In genomic region chr4:92455956-92456355, GRCh38 we compare ENCODE assay signal across 21 cellular contexts.
DNase-seq lines count a peak whose midpoint lies in the region; ATAC-seq and TF ChIP-seq lines count a peak whose summit lies in the region.
"Had no signal": no experiment of that assay in that cellular context is flagged by ENCODE, and none has a peak within 500 bp of the region (broad histone marks: within the 10 kb centered on the region; RNA-seq: fewer than 3 reads in every experiment).

No MANE protein-coding gene starts in this region.

- H2AFZ ChIP-seq in PC-3 (ENCODE audit: low read length), result no peak overlapping the region
- H2AFZ ChIP-seq: GM23248 had no signal

- H3K9me2 ChIP-seq in PC-3 (replicated peaks; ENCODE audit: low read length), result no peaks in the 10 kb centered on the region

- H3K79me2 ChIP-seq in PC-3 (ENCODE audit: low read length), result no peaks in the 10 kb centered on the region

- H3K27ac Mint-ChIP-seq in CD8-positive, alpha-beta memory T cell, result no peak overlapping the region
- H3K27ac Mint-ChIP-seq: CD14-positive monocyte; CD4-positive, alpha-beta memory T cell had no signal

- intact Hi-C loops in A673 (cut with micrococcal nuclease; ENCODE audit: unreplicated experiment), result no loop called here
- intact Hi-C loops in PC-3 (cut with micrococcal nuclease), result no loop called here

- no peak for TF ChIP-seq CTCF in A673 (conservative IDR thresholded peaks at IDR 0.05; ENCODE audit: low read depth, low read length)
- no peak for TF ChIP-seq CTCF in PC-3 (conservative IDR thresholded peaks at IDR 0.05; ENCODE audit: low read depth, low read length)

- CTCF ChIA-PET in A673 (lab: Charles Lee), result no interaction called here
- CTCF ChIA-PET in PC-3 (lab: Charles Lee), result no interaction called here
- CTCF ChIA-PET in CD8-positive, alpha-beta memory T cell (lab: Charles Lee), result no interaction called here

- peaks cover 3 to 10% (median 5%) of the 10 kb centered on the region in 5 donors for H3K9me3 Mint-ChIP-seq in CD8-positive, alpha-beta memory T cell

- H3K4me3 Mint-ChIP-seq in CD8-positive, alpha-beta memory T cell, result no peak overlapping the region
- H3K4me3 Mint-ChIP-seq: CD14-positive monocyte; CD4-positive, alpha-beta memory T cell had no signal

- no peaks in the 10 kb centered on the region for H3K9me3 ChIP-seq in A673 (ENCODE audit: low read depth, low read length, poor library complexity, severe bottlenecking)
- H3K9me3 ChIP-seq in PC-3 (ENCODE audit: low read length), result no peaks in the 10 kb centered on the region
- H3K9me3 ChIP-seq in CD8-positive, alpha-beta memory T cell (ENCODE audit: low read length), result no peaks in the 10 kb centered on the region
- H3K9me3 ChIP-seq: BE2C; BLaER1 treated with 17β-estradiol and CSF1 and Interleukin-3, amounts not matched to agents 10 nM and 100 nM; Caco-2 had no signal

- H3K4me2 ChIP-seq in PC-3 (ENCODE audit: low read length), result no peak overlapping the region

- H3K27me3 ChIP-seq in A673 (replicated peaks; ENCODE audit: insufficient read depth, low read depth, low read length, poor library complexity), result no peaks in the 10 kb centered on the region
- no peaks in the 10 kb centered on the region for H3K27me3 ChIP-seq in PC-3 (ENCODE audit: low read length)
- H3K27me3 ChIP-seq in CD8-positive, alpha-beta memory T cell (ENCODE audit: insufficient read depth, low read length, poor library complexity, severe bottlenecking), result no peaks in the 10 kb centered on the region
- H3K27me3 ChIP-seq: BE2C; BLaER1 treated with 17β-estradiol and CSF1 and Interleukin-3, amounts not matched to agents 10 nM and 100 nM had no signal

- H3K4me1 ChIP-seq in A673 (ENCODE audit: insufficient read depth, low read length, poor library complexity, severe bottlenecking) (no peaks in the 10 kb centered on the region), PC-3 (ENCODE audit: insufficient read depth, low read length) (no peaks in the 10 kb centered on the region)
- no peaks in the 10 kb centered on the region for H3K4me1 ChIP-seq in CD8-positive, alpha-beta memory T cell (ENCODE audit: insufficient read depth, low read length)
- H3K4me1 ChIP-seq: BE2C, Caco-2 had no signal

- BruUV-seq in A673 (replicated peaks; lab: Mats Ljungman, UMichigan) (no TSS peak), PC-3 (replicated peaks; lab: Mats Ljungman, UMichigan) (no TSS peak)

- H3K4me3 ChIP-seq in A673 (ENCODE audit: low read depth, low read length, poor library complexity, severe bottlenecking) (no peak overlapping the region), PC-3 (ENCODE audit: low read length) (no peak overlapping the region)
- no peak overlapping the region for H3K4me3 ChIP-seq in CD8-positive, alpha-beta memory T cell (ENCODE audit: low read length)
- H3K4me3 ChIP-seq: BLaER1 treated with 17β-estradiol and CSF1 and Interleukin-3, amounts not matched to agents 10 nM and 100 nM; GM23248 had no signal

- no peak overlapping the region for H3K9ac ChIP-seq in PC-3 (ENCODE audit: low read length)
- H3K9ac ChIP-seq: BLaER1 treated with 17β-estradiol and CSF1 and Interleukin-3, amounts not matched to agents 10 nM and 100 nM; GM23248 had no signal

- H3F3A ChIP-seq in PC-3 (ENCODE audit: low read length, unreplicated experiment), result no peaks in the 10 kb centered on the region

- H3K36me3 Mint-ChIP-seq in CD8-positive, alpha-beta memory T cell, result no peaks in the 10 kb centered on the region
- H3K36me3 Mint-ChIP-seq: CD14-positive monocyte; CD4-positive, alpha-beta memory T cell had no signal

- POLR2A ChIA-PET in A673 (lab: Charles Lee; ENCODE audit: low non-redundant PET), result no interaction called here
- POLR2A ChIA-PET in PC-3 (lab: Charles Lee; ENCODE audit: unreplicated experiment), result no interaction called here
- POLR2A ChIA-PET in CD8-positive, alpha-beta memory T cell (lab: Charles Lee), result no interaction called here

- no peaks in the 10 kb centered on the region for H4K20me1 ChIP-seq in PC-3 (ENCODE audit: low read length)
- H4K20me1 ChIP-seq: BLaER1 treated with 17β-estradiol and CSF1 and Interleukin-3, amounts not matched to agents 10 nM and 100 nM had no signal

- H3K36me3 ChIP-seq in A673 (ENCODE audit: insufficient read depth, low read length, poor library complexity, severe bottlenecking) (no peaks in the 10 kb centered on the region), PC-3 (ENCODE audit: low read depth, low read length) (no peaks in the 10 kb centered on the region)
- no peaks in the 10 kb centered on the region for H3K36me3 ChIP-seq in CD8-positive, alpha-beta memory T cell (ENCODE audit: insufficient read depth, low read length)
- H3K36me3 ChIP-seq: BE2C; BLaER1 treated with 17β-estradiol and CSF1 and Interleukin-3, amounts not matched to agents 10 nM and 100 nM had no signal

- ATAC-seq in PC-3 (no peak), HG02642 (IDR thresholded peaks at IDR 0.05; ENCODE audit: poor library complexity, unreplicated experiment) (no peak), GM19328 (IDR thresholded peaks at IDR 0.05; ENCODE audit: unreplicated experiment) (no peak)

- DNase-seq in DMS79 treated with DMSO at 0.1 percent for 48 hours (lab: John Stamatoyannopoulos, UW), result peak; percentile 10
- DNase-seq in DMS79 (lab: John Stamatoyannopoulos, UW), result no peak
- peak; percentile 4 for DNase-seq in A673 (ENCODE audit: low spot score)
- DNase-seq in PC-3, result peak; percentile 31
- peak; percentile 1 for DNase-seq in fibroblast of peridontal ligament (ENCODE audit: extremely low read depth)
- DNase-seq in CD8-positive, alpha-beta memory T cell, result no peak
- DNase-seq: ACHN; AML-193; BE2C; Caco-2; CD4-positive, alpha-beta memory T cell; DMS153; GF-D8; GM23248; H7; HCEC 1CT had no signal

- no peaks in the 10 kb centered on the region for H3K27me3 Mint-ChIP-seq in CD8-positive, alpha-beta memory T cell
- H3K27me3 Mint-ChIP-seq: CD4-positive, alpha-beta memory T cell had no signal

- no peaks in the 10 kb centered on the region for H3K4me1 Mint-ChIP-seq in CD8-positive, alpha-beta memory T cell
- H3K4me1 Mint-ChIP-seq: CD14-positive monocyte; CD4-positive, alpha-beta memory T cell had no signal

- H3K27ac ChIP-seq in A673 (ENCODE audit: low read depth, low read length, poor library complexity, severe bottlenecking) (no peak overlapping the region), PC-3 (ENCODE audit: low read length) (no peak overlapping the region)
- H3K27ac ChIP-seq in CD8-positive, alpha-beta memory T cell (ENCODE audit: low read depth, low read length), result no peak overlapping the region
- H3K27ac ChIP-seq: 22Rv1; BLaER1 treated with 17β-estradiol and CSF1 and Interleukin-3, amounts not matched to agents 10 nM and 100 nM; GM23248 had no signal

Comparison
In these comparisons a context has a peak if more than half of its experiments do, and no peak if none do; other contexts are left out.
1. DNase-seq: peak in DMS79 treated with DMSO at 0.1 percent for 48 hours (single experiment), A673 (single experiment), PC-3 (single experiment) and fibroblast of peridontal ligament (single experiment); none in DMS79 (single experiment) and CD8-positive, alpha-beta memory T cell (0 of 5).